8 cellular contexts compared by ENCODE assay signal in the genomic region with DNA sequence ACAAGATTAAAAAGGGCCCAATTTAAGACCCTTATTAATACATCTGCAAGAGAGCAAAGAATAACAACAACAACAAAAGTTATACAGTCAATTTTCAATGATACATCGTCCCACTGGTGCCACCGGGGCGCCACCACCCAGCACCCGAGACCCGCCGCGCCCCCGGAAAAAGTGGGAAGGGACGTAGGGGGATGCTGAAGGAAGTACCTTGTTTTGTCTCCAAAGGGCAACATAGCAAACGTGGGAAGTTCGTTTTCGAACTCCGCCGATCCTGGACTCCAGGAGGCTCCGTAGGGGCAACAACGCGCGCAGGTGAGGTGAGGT. TPM values are rescaled to one million over a fixed set of nuclear protein-coding genes. Genes with fewer than 3 reads are reported as not detected.
DNase-seq lines count a peak whose midpoint lies in the region; ATAC-seq and TF ChIP-seq lines count a peak whose summit lies in the region.

No MANE protein-coding gene starts in this region.

- H3K36me3 Mint-ChIP-seq in brain = peaks cover 3% of the 10 kb centered on the region

- no peak overlapping the region for H3K18ac ChIP-seq in mesendoderm (ENCODE audit: low read length)

- H3K9me3 ChIP-seq in right atrium auricular region (no peaks in the 10 kb centered on the region), vagina (no peaks in the 10 kb centered on the region)

- no peaks in the 10 kb centered on the region for H3K27me3 ChIP-seq in right atrium auricular region
- H3K27me3 ChIP-seq in mesendoderm (ENCODE audit: insufficient read depth, low read length, poor library complexity) = no peaks in the 10 kb centered on the region
- no peaks in the 10 kb centered on the region for H3K27me3 ChIP-seq in vagina

- peak overlapping the region; percentile 84 to 97 (median 88) for H3K4me3 Mint-ChIP-seq in brain

- no peak for TF ChIP-seq POLR2A in vagina (IDR thresholded peaks at IDR 0.05)

- ATAC-seq in HG02938 (IDR thresholded peaks at IDR 0.05; ENCODE audit: unreplicated experiment) = no peak

- peak overlapping the region; percentile 80 to 81 for H3K4me3 ChIP-seq in right atrium auricular region
- peak overlapping the region; percentile 81 for H3K4me3 ChIP-seq in mesendoderm (ENCODE audit: low read length)
- peak overlapping the region; percentile 82 to 85 for H3K4me3 ChIP-seq in vagina

- H3K56ac ChIP-seq in mesendoderm (ENCODE audit: low read length) = peak overlapping the region; percentile 88

- H4K5ac ChIP-seq in mesendoderm (ENCODE audit: low read length) = no peak overlapping the region

- H3K23ac ChIP-seq in mesendoderm (ENCODE audit: low read length) = no peak overlapping the region

- H3K4ac ChIP-seq in mesendoderm (ENCODE audit: low read depth, low read length) = no peak overlapping the region

- H3K4me1 ChIP-seq in right atrium auricular region (peaks cover 0 to 6% of the 10 kb centered on the region in 2 donors), mesendoderm (ENCODE audit: control insufficient read depth, low read depth, low read length) (no peaks in the 10 kb centered on the region), vagina (peaks cover 20% of the 10 kb centered on the region)

- no peaks in the 10 kb centered on the region for H3K79me1 ChIP-seq in mesendoderm (ENCODE audit: low read length)

- no peaks in the 10 kb centered on the region for H3K9me3 Mint-ChIP-seq in brain

- H3K36me3 ChIP-seq in right atrium auricular region (no peaks in the 10 kb centered on the region), mesendoderm (ENCODE audit: control insufficient read depth, insufficient read depth, low read length) (no peaks in the 10 kb centered on the region), vagina (no peaks in the 10 kb centered on the region)

- no peak for TF ChIP-seq CTCF in right atrium auricular region (IDR thresholded peaks at IDR 0.05)
- no peak for TF ChIP-seq CTCF in brain (conservative IDR thresholded peaks at IDR 0.05)
- TF ChIP-seq CTCF in vagina (IDR thresholded peaks at IDR 0.05) = peak in 1 of 3 experiments; percentile 14

- H3K4me1 Mint-ChIP-seq in brain = peaks cover 43% of the 10 kb centered on the region

- no CpG with 5 or more reads among the region's 18 CpGs for WGBS in mesendoderm (ENCODE audit: extremely low coverage, insufficient coverage, low lambda C conversion rate)

- no peak for DNase-seq in right atrium auricular region (ENCODE audit: low spot score)
- DNase-seq in cardiac septum (ENCODE audit: low spot score) = no peak
- DNase-seq in mesendoderm = no peak
- DNase-seq in vagina (ENCODE audit: extremely low spot score in 2 of 2) = no peak
- no peak for DNase-seq in hepatic stellate cell (ENCODE audit: low spot score)
- DNase-seq in NK-92 treated with Interleukin-12 subunit alpha and Interleukin-12 subunit beta, amount 100 ng/mL, for 24 hours (lab: John Stamatoyannopoulos, UW) = no peak

- intact Hi-C loops in cardiac septum (cut with DNase I) = loop anchor here (2.0 to 5.0 kb wide), 4 partner anchors 65 to 315 kb away; no protein-coding TSS in a partner anchor
- intact Hi-C loops in vagina (cut with DNase I) = loop anchor here (5.0 to 10.0 kb wide), 3 partner anchors 65 to 425 kb away; no protein-coding TSS in a partner anchor

- H3K27ac ChIP-seq in right atrium auricular region (peak overlapping the region; percentile 86 to 95), mesendoderm (ENCODE audit: low read depth, low read length) (no peak overlapping the region), vagina (peak overlapping the region; percentile 99)

- H3K9ac ChIP-seq in mesendoderm (ENCODE audit: low read length) = peak overlapping the region; percentile 81

- no peak overlapping the region for H2BK5ac ChIP-seq in mesendoderm (ENCODE audit: low read length)

- peaks cover 8% of the 10 kb centered on the region for H3K27me3 Mint-ChIP-seq in brain

- no peak overlapping the region for H4K8ac ChIP-seq in mesendoderm (ENCODE audit: low read depth, low read length)

- peak overlapping the region; percentile 78 for H3K4me2 ChIP-seq in mesendoderm (ENCODE audit: low read length)

- H2AK5ac ChIP-seq in mesendoderm (ENCODE audit: low read length) = no peak overlapping the region

- peaks cover 2% of the 10 kb centered on the region for H3K79me2 ChIP-seq in mesendoderm (ENCODE audit: control insufficient read depth, insufficient read depth, low read length)

- peak overlapping the region; percentile 43 to 92 (median 74) for H3K27ac Mint-ChIP-seq in brain

- no peak overlapping the region for H2BK120ac ChIP-seq in mesendoderm (ENCODE audit: low read depth, low read length)

- no peak overlapping the region for H2BK15ac ChIP-seq in mesendoderm (replicated peaks; ENCODE audit: low read depth)

RNA-seq across cellular contexts. Expression of gene PDE5A, which starts 1.7 kb away (rescaled TPM):
- total RNA-seq in right atrium auricular region = 10 to 100 TPM in 1 of 2 donors, 1 to 10 TPM in 1; 5.8 to 14.7 TPM
- 20.0 TPM for total RNA-seq in cardiac septum
- 8.9 TPM for polyA plus RNA-seq in brain (ENCODE audit: insufficient read depth, low read depth, low replicate concordance)
- polyA plus RNA-seq in mesendoderm (2013, experiment 1 of 2) = 10.5 TPM
- polyA plus RNA-seq in mesendoderm (2013, experiment 2 of 2) = 9.2 TPM
- total RNA-seq in vagina = 23.1 TPM
